ENCODE assay signal across 5 cellular contexts in genomic region chr5:71044808-71045207, GRCh38. TPM values are rescaled to one million over a fixed set of nuclear protein-coding genes. Genes with fewer than 3 reads are reported as not detected.
DNase-seq lines count a peak whose midpoint lies in the region; ATAC-seq, FAIRE-seq and TF ChIP-seq lines count a peak whose summit lies in the region.
"Not testable (repeated sequence)": the region's sequence is repeated elsewhere in the genome, so short reads cannot be mapped to it uniquely, and the experiment has no call there.

No MANE protein-coding gene starts in this region.

- H3K9me2 ChIP-seq in PC-3 (replicated peaks; ENCODE audit: low read length): not testable (repeated sequence)

- H3K27me3 ChIP-seq in PC-3 (ENCODE audit: low read length); RWPE2 (ENCODE audit: insufficient read depth, poor library complexity, severe bottlenecking); HepG2 (ENCODE audit: control insufficient read depth in 1 of 2, insufficient read depth in 2 of 2, low read length in 2 of 2): not testable (repeated sequence)

- H3K36me3 Mint-ChIP-seq in activated CD4-positive, alpha-beta T cell treated with anti-CD3 and anti-CD28 coated beads, Interleukin-2, amount 10 ng/mL, durations not matched to agents 24 days and 14 days (ENCODE audit: low read depth): not testable (repeated sequence)

- not testable (repeated sequence) for H3K4me3 ChIP-seq in PC-3 (ENCODE audit: low read length); RWPE2 (ENCODE audit: severe bottlenecking); HepG2 (replicated peaks in 1 of 3; ENCODE audit: insufficient read depth in 1 of 3, low read depth in 2 of 3, low read length in 3 of 3)

- CTCF ChIA-PET in PC-3 (lab: Charles Lee); HepG2 (lab: Yijun Ruan, JAX; ENCODE audit: low intra/inter-chr PET ratio, low total read pairs): not testable (repeated sequence)

- not testable (repeated sequence) for H3K9me3 Mint-ChIP-seq in activated CD4-positive, alpha-beta T cell treated with anti-CD3 and anti-CD28 coated beads, Interleukin-2, amount 10 ng/mL, durations not matched to agents 24 days and 14 days

- peak; percentile 6 for FAIRE-seq in frontal cortex (lab: Jason Lieb, UNC)
- not testable (repeated sequence) for FAIRE-seq in HepG2 (lab: Jason Lieb, UNC)

- not testable (repeated sequence) for H3K4me3 Mint-ChIP-seq in activated CD4-positive, alpha-beta T cell treated with anti-CD3 and anti-CD28 coated beads, Interleukin-2, amount 10 ng/mL, durations not matched to agents 24 days and 14 days

- BruUV-seq in PC-3 (replicated peaks; lab: Mats Ljungman, UMichigan): not testable (repeated sequence)
- BruUV-seq in HepG2 (replicated peaks; lab: Mats Ljungman, UMichigan): TSS peak; percentile 59

- peak; percentile 71 for ATAC-seq in PC-3
- peak; percentile 71 for ATAC-seq in RWPE2 (ENCODE audit: low read depth)
- not testable (repeated sequence) for ATAC-seq in HepG2

- WGBS in HepG2 (ENCODE audit: low lambda C conversion rate): 93% methylated on average over 2 of the region's 2 CpGs

- not testable (repeated sequence) for TF ChIP-seq EP300 in HepG2 (IDR thresholded peaks at IDR 0.05; ENCODE audit: low read depth in 2 of 2, low read length in 2 of 2); HepG2 (CRISPR knock-in tag; IDR thresholded peaks at IDR 0.05; ENCODE audit: borderline replicate concordance)

- H3K79me2 ChIP-seq in PC-3 (ENCODE audit: low read length); HepG2 (ENCODE audit: insufficient read depth, low read length): not testable (repeated sequence)

- not testable (repeated sequence) for H3K27ac ChIP-seq in PC-3 (ENCODE audit: low read length); RWPE2 (ENCODE audit: poor library complexity, severe bottlenecking); HepG2 (ENCODE audit: extremely low read length, insufficient read depth, low read length)

- not testable (repeated sequence) for H2AFZ ChIP-seq in PC-3 (ENCODE audit: low read length); HepG2 (ENCODE audit: low read length)

- H4K20me1 ChIP-seq in PC-3 (ENCODE audit: low read length); HepG2 (ENCODE audit: insufficient read depth, low read length): not testable (repeated sequence)

- TF ChIP-seq POLR2A in HepG2 (IDR thresholded peaks at IDR 0.05; ENCODE audit: insufficient read depth in 1 of 2, low read depth in 2 of 2, low read length in 2 of 2): not testable (repeated sequence)

- not testable (repeated sequence) for H3K27ac Mint-ChIP-seq in activated CD4-positive, alpha-beta T cell treated with anti-CD3 and anti-CD28 coated beads, Interleukin-2, amount 10 ng/mL, durations not matched to agents 24 days and 14 days

- POLR2A ChIA-PET in PC-3 (lab: Charles Lee; ENCODE audit: unreplicated experiment); HepG2 (lab: Yijun Ruan, JAX): not testable (repeated sequence)

- TF ChIP-seq RAD21 in HepG2 (CRISPR knock-in tag; IDR thresholded peaks at IDR 0.05): not testable (repeated sequence)

- H3K4me2 ChIP-seq in PC-3 (ENCODE audit: low read length); HepG2 (ENCODE audit: low read depth, low read length): not testable (repeated sequence)

- not testable (repeated sequence) for DNase-seq in PC-3; RWPE2 (ENCODE audit: low spot score); frontal cortex (ENCODE audit: low spot score in 2 of 2); HepG2 (ENCODE audit: low spot score)
- peak; percentile 0 for DNase-seq in activated CD4-positive, alpha-beta T cell treated with anti-CD3 and anti-CD28 coated beads, Interleukin-2, amount 10 ng/mL, durations not matched to agents 24 days and 14 days

- not testable (repeated sequence) for H3K9ac ChIP-seq in PC-3 (ENCODE audit: low read length); HepG2 (ENCODE audit: insufficient read depth, low read depth, low read length)

- intact Hi-C loops in PC-3 (cut with micrococcal nuclease); activated CD4-positive, alpha-beta T cell treated with anti-CD3 and anti-CD28 coated beads, Interleukin-2, amount 10 ng/mL, durations not matched to agents 24 days and 14 days (cut with micrococcal nuclease); HepG2 (cut with micrococcal nuclease; ENCODE audit: unreplicated experiment): not testable (repeated sequence)

- in situ Hi-C loops in HepG2 (cut with HindIII; ENCODE audit: extremely low pct_ligation_motif_present, low pct_unique_long_range_greater_than_20kb): not testable (repeated sequence)

- not testable (repeated sequence) for H3K27me3 Mint-ChIP-seq in activated CD4-positive, alpha-beta T cell treated with anti-CD3 and anti-CD28 coated beads, Interleukin-2, amount 10 ng/mL, durations not matched to agents 24 days and 14 days

- not testable (repeated sequence) for TF ChIP-seq CTCF in PC-3 (conservative IDR thresholded peaks at IDR 0.05; ENCODE audit: low read depth, low read length); RWPE2 (IDR thresholded peaks at IDR 0.05; ENCODE audit: poor library complexity, severe bottlenecking); HepG2 (CRISPR knock-in tag; IDR thresholded peaks at IDR 0.05)

- H3K36me3 ChIP-seq in PC-3 (ENCODE audit: low read depth, low read length); RWPE2 (ENCODE audit: low read depth); HepG2 (replicated peaks in 1 of 2; ENCODE audit: control insufficient read depth in 1 of 2, insufficient read depth in 2 of 2, low read length in 2 of 2): not testable (repeated sequence)

- not testable (repeated sequence) for H3K4me1 Mint-ChIP-seq in activated CD4-positive, alpha-beta T cell treated with anti-CD3 and anti-CD28 coated beads, Interleukin-2, amount 10 ng/mL, durations not matched to agents 24 days and 14 days

- H3K9me3 ChIP-seq in PC-3 (ENCODE audit: low read length); RWPE2 (ENCODE audit: severe bottlenecking); HepG2 (ENCODE audit: low read length): not testable (repeated sequence)

- H3K4me1 ChIP-seq in PC-3 (ENCODE audit: insufficient read depth, low read length); RWPE2 (ENCODE audit: insufficient read depth, poor library complexity, severe bottlenecking); HepG2 (ENCODE audit: insufficient read depth, low read length): not testable (repeated sequence)

- H3F3A ChIP-seq in PC-3 (ENCODE audit: low read length, unreplicated experiment): not testable (repeated sequence)

RNA-seq across cellular contexts. Expression of gene NAIP, which starts 19.7 kb away (rescaled TPM):
- total RNA-seq in PC-3 (2014; rRNA removed): 0.81 and 1.8 TPM in 2 replicates
- 6.4 and 7.2 TPM in 2 replicates for total RNA-seq in activated CD4-positive, alpha-beta T cell treated with anti-CD3 and anti-CD28 coated beads, Interleukin-2, amount 10 ng/mL, durations not matched to agents 24 days and 14 days
- total RNA-seq in frontal cortex: 20.4 TPM
- 2.1 and 4.7 TPM in 2 replicates for total RNA-seq in HepG2 (2016; rRNA removed; fragmentation: Illumina TruSeq; extraction: Trizol)
- 5.1 and 5.8 TPM in 2 replicates for total RNA-seq in HepG2 (2016; cell fraction: cytosol; rRNA removed; fragmentation: Illumina TruSeq; extraction: Trizol; ENCODE audit: low read depth)
- 1.7 and 5.0 TPM in 2 replicates for total RNA-seq in HepG2 (2016; cell fraction: insoluble cytoplasmic fraction; rRNA removed; fragmentation: Illumina TruSeq; extraction: Trizol)
- total RNA-seq in HepG2 (2016; cell fraction: membrane; rRNA removed; fragmentation: Illumina TruSeq; extraction: Trizol): 3.5 and 4.4 TPM in 2 replicates
- total RNA-seq in HepG2 (2016; cell fraction: nucleus; rRNA removed; fragmentation: Illumina TruSeq; extraction: Trizol): 10.7 and 11.9 TPM in 2 replicates
- 6.2 and 6.3 TPM in 2 replicates for polyA plus RNA-seq in HepG2 (2011; rRNA removed)
- polyA plus RNA-seq in HepG2 (2011; cell fraction: cytosol; rRNA removed): 1.6 and 2.1 TPM in 2 replicates
- polyA plus RNA-seq in HepG2 (2011; cell fraction: nucleus; rRNA removed): 6.9 TPM in 2 replicates
- polyA plus RNA-seq in HepG2 (2012): 3.1 and 4.5 TPM in 2 replicates
- polyA plus RNA-seq in HepG2 (2016; cell fraction: cytosol; fragmentation: Illumina TruSeq; extraction: Trizol; ENCODE audit: low read depth): 0.87 and 1.0 TPM in 2 replicates
- polyA plus RNA-seq in HepG2 (2016; cell fraction: insoluble cytoplasmic fraction; fragmentation: Illumina TruSeq; extraction: Trizol; ENCODE audit: low read depth): 3.0 and 3.1 TPM in 2 replicates
- polyA plus RNA-seq in HepG2 (2016; cell fraction: membrane; fragmentation: Illumina TruSeq; extraction: Trizol; ENCODE audit: low read depth): 1.4 and 1.7 TPM in 2 replicates
- 21.4 and 24.5 TPM in 2 replicates for polyA plus RNA-seq in HepG2 (2016; cell fraction: nucleus; fragmentation: Illumina TruSeq; extraction: Trizol; ENCODE audit: insufficient read depth, low read depth)
- polyA minus RNA-seq in HepG2 (2011; rRNA and poly(A)+ RNA removed; ENCODE audit: low replicate concordance): 5.0 and 6.0 TPM in 2 replicates
- polyA minus RNA-seq in HepG2 (2011; cell fraction: cytosol; rRNA and poly(A)+ RNA removed): 1.2 and 1.3 TPM in 2 replicates
- 30.3 and 46.5 TPM in 2 replicates for polyA minus RNA-seq in HepG2 (2011; cell fraction: nucleus; rRNA and poly(A)+ RNA removed)

RNA-seq across cellular contexts. Expression of gene GTF2H2, which starts 22.7 kb away (rescaled TPM):
- 8.4 and 11.4 TPM in 2 replicates for total RNA-seq in PC-3 (2014; rRNA removed)
- 37.2 and 41.1 TPM in 2 replicates for total RNA-seq in activated CD4-positive, alpha-beta T cell treated with anti-CD3 and anti-CD28 coated beads, Interleukin-2, amount 10 ng/mL, durations not matched to agents 24 days and 14 days
- 34.2 TPM for total RNA-seq in frontal cortex
- total RNA-seq in HepG2 (2016; rRNA removed; fragmentation: Illumina TruSeq; extraction: Trizol): 38.1 and 39.1 TPM in 2 replicates
- total RNA-seq in HepG2 (2016; cell fraction: cytosol; rRNA removed; fragmentation: Illumina TruSeq; extraction: Trizol; ENCODE audit: low read depth): 25.3 and 27.0 TPM in 2 replicates
- total RNA-seq in HepG2 (2016; cell fraction: insoluble cytoplasmic fraction; rRNA removed; fragmentation: Illumina TruSeq; extraction: Trizol): 38.7 and 42.1 TPM in 2 replicates
- total RNA-seq in HepG2 (2016; cell fraction: membrane; rRNA removed; fragmentation: Illumina TruSeq; extraction: Trizol): 28.4 and 29.0 TPM in 2 replicates
- total RNA-seq in HepG2 (2016; cell fraction: nucleus; rRNA removed; fragmentation: Illumina TruSeq; extraction: Trizol): 38.6 and 41.5 TPM in 2 replicates
- 11.0 and 14.5 TPM in 2 replicates for polyA plus RNA-seq in HepG2 (2011; rRNA removed)
- polyA plus RNA-seq in HepG2 (2011; cell fraction: cytosol; rRNA removed): 4.5 and 6.3 TPM in 2 replicates
- polyA plus RNA-seq in HepG2 (2011; cell fraction: nucleus; rRNA removed): 10.6 and 13.9 TPM in 2 replicates
- polyA plus RNA-seq in HepG2 (2012): 13.1 and 22.5 TPM in 2 replicates
- polyA plus RNA-seq in HepG2 (2016; cell fraction: cytosol; fragmentation: Illumina TruSeq; extraction: Trizol; ENCODE audit: low read depth): 13.8 and 18.8 TPM in 2 replicates
- 39.5 and 45.9 TPM in 2 replicates for polyA plus RNA-seq in HepG2 (2016; cell fraction: insoluble cytoplasmic fraction; fragmentation: Illumina TruSeq; extraction: Trizol; ENCODE audit: low read depth)
- 19.9 and 23.2 TPM in 2 replicates for polyA plus RNA-seq in HepG2 (2016; cell fraction: membrane; fragmentation: Illumina TruSeq; extraction: Trizol; ENCODE audit: low read depth)
- polyA plus RNA-seq in HepG2 (2016; cell fraction: nucleus; fragmentation: Illumina TruSeq; extraction: Trizol; ENCODE audit: insufficient read depth, low read depth): 44.2 and 49.4 TPM in 2 replicates
- 3.0 and 10.3 TPM in 2 replicates for polyA minus RNA-seq in HepG2 (2011; rRNA and poly(A)+ RNA removed; ENCODE audit: low replicate concordance)
- 4.4 and 6.1 TPM in 2 replicates for polyA minus RNA-seq in HepG2 (2011; cell fraction: cytosol; rRNA and poly(A)+ RNA removed)
- 51.1 and 58.3 TPM in 2 replicates for polyA minus RNA-seq in HepG2 (2011; cell fraction: nucleus; rRNA and poly(A)+ RNA removed)
